In genomic region chr6:149545754-149546471, GRCh38 we compare ENCODE assay signal across 1 cellular context.
TF ChIP-seq lines count a peak whose summit lies in the region.

Gene PPIL4 (minus strand): TSS chr6:149546043. CDS start chr6:149546005, 38 bp downstream.

TF ChIP-seq in K562, 482 proteins besides CTCF, POLR2A, EP300 and RAD21 (continued from another document and continues in another):
- TF ChIP-seq ZNF41 (CRISPR knock-in tag; conservative IDR thresholded peaks at IDR 0.05): no peak
- TF ChIP-seq ZFP91 (CRISPR knock-in tag; IDR thresholded peaks at IDR 0.05): no peak
- peak; percentile 97 for TF ChIP-seq ETV1 (tag; conservative IDR thresholded peaks at IDR 0.05; ENCODE audit: low read depth)
- peak; percentile 94; the same call in 1 of the 2 replicates for TF ChIP-seq THAP12 (CRISPR knock-in tag; IDR thresholded peaks at IDR 0.05)
- no peak for TF ChIP-seq TRIM24 (IDR thresholded peaks at IDR 0.05)
- TF ChIP-seq ADNP (tag; IDR thresholded peaks at IDR 0.05): no peak
- TF ChIP-seq ZBTB49 (CRISPR knock-in tag; IDR thresholded peaks at IDR 0.05; ENCODE audit: borderline replicate concordance): no peak
- no peak for TF ChIP-seq ZC3H4 (CRISPR knock-in tag; IDR thresholded peaks at IDR 0.05; ENCODE audit: borderline replicate concordance)
- no peak for TF ChIP-seq STAT5B (CRISPR knock-in tag; IDR thresholded peaks at IDR 0.05)
- no peak for TF ChIP-seq ZNF280B (CRISPR knock-in tag; IDR thresholded peaks at IDR 0.05)
- TF ChIP-seq MAFF (IDR thresholded peaks at IDR 0.05; ENCODE audit: low read length): no peak
- no peak for TF ChIP-seq GTF3C2 (IDR thresholded peaks at IDR 0.05; ENCODE audit: borderline replicate concordance, extremely low read depth, insufficient read length)
- TF ChIP-seq BRF2 (IDR thresholded peaks at IDR 0.05; ENCODE audit: borderline replicate concordance, insufficient read depth, insufficient read length): no peak
- TF ChIP-seq NRF1 (conservative IDR thresholded peaks at IDR 0.05 in 1 of 2, IDR thresholded peaks at IDR 0.05 in 1 of 2): peak; percentile 85 to 88
- peak; percentile 100 for TF ChIP-seq MTA1 (IDR thresholded peaks at IDR 0.05; ENCODE audit: borderline replicate concordance)
- TF ChIP-seq ZNF511 (CRISPR knock-in tag; IDR thresholded peaks at IDR 0.05): 0 out of 2 replicates have a peak, but pooled peaks have one; percentile 75
- no peak; the same call in 1 of the 2 replicates for TF ChIP-seq ZNF197 (CRISPR knock-in tag; IDR thresholded peaks at IDR 0.05; ENCODE audit: low read depth)
- no peak for TF ChIP-seq IRF2 (CRISPR knock-in tag; IDR thresholded peaks at IDR 0.05)
- TF ChIP-seq ZNF23 (CRISPR knock-in tag; IDR thresholded peaks at IDR 0.05): no peak
- peak; percentile 41; the same call in 1 of the 2 replicates for TF ChIP-seq HMGXB4 (CRISPR knock-in tag; IDR thresholded peaks at IDR 0.05)
- 0 out of 2 replicates have a peak, but pooled peaks have one; percentile 2 for TF ChIP-seq OTX1 (CRISPR knock-in tag; IDR thresholded peaks at IDR 0.05)
- TF ChIP-seq ZNF274 (IDR thresholded peaks at IDR 0.05; ENCODE audit: borderline replicate concordance, low read depth, low read length): no peak
- no peak for TF ChIP-seq ARID3A (IDR thresholded peaks at IDR 0.05; ENCODE audit: borderline replicate concordance, low read depth, low read length)
- no peak for TF ChIP-seq NELFE (IDR thresholded peaks at IDR 0.05; ENCODE audit: insufficient read depth, insufficient read length)
- no peak for TF ChIP-seq POLR3A (IDR thresholded peaks at IDR 0.05; ENCODE audit: borderline replicate concordance, extremely low read depth, insufficient read depth, insufficient read length)
- no peak for TF ChIP-seq HNRNPL (IDR thresholded peaks at IDR 0.05; ENCODE audit: low read depth, low read length)
- TF ChIP-seq CEBPZ (IDR thresholded peaks at IDR 0.05; ENCODE audit: borderline replicate concordance, low read depth, low read length): no peak
- no peak for TF ChIP-seq MCM2 (IDR thresholded peaks at IDR 0.05; ENCODE audit: low read depth)
- TF ChIP-seq SFPQ (IDR thresholded peaks at IDR 0.05; ENCODE audit: low read depth, low read length): no peak
- peak; percentile 59 for TF ChIP-seq PCBP1 (IDR thresholded peaks at IDR 0.05; ENCODE audit: low read depth, low read length, poor library complexity, severe bottlenecking)
- TF ChIP-seq XRCC3 (IDR thresholded peaks at IDR 0.05): no peak
- no peak for TF ChIP-seq HEY1 (CRISPR knock-in tag; IDR thresholded peaks at IDR 0.05; ENCODE audit: borderline replicate concordance)
- peak; percentile 84; the same call in 1 of the 2 replicates for TF ChIP-seq NR2C2 (CRISPR knock-in tag; IDR thresholded peaks at IDR 0.05)
- TF ChIP-seq NR2C2 (tag; IDR thresholded peaks at IDR 0.05): peak; percentile 94
